Comparison of ENCODE assay signal across 15 cellular contexts in the genomic region with DNA sequence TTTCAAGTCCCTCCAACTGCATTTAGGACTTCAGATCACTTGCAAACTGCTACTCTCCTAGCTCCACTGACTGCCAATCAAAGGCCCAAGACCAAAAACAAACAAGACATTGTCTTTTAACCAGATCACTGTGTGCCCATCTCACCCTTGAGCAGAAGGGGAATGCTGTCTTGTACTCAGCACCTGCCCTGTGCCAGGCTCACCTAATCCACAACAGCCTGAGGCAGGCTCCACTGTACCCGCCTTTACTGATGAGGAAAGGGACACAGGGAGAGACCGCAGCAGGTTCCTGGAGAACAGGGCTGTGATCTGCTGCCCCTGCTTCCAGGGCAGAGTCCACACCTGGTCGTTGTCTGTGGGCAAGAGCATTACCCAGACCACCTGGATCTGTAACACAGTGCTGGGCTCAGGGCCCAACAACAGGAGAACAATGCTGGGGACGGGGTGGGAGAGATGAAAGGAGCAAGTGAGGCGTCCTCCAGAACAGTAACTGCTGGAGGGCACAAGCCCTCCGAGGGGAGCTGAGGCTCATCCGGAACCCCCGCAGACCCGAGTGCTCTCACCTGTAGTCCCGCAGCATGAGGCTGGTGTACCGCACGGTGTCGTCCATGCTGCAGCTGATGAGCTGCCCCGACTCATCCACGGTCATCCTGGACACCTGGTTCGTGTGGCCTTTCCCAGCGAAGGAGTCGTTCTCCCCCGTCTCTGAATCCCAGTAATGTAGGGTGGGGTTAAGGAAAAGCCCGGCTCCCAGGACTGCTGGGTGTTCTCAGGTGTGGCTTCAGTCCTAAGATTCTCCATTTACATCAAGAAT. TPM values are rescaled to one million over a fixed set of nuclear protein-coding genes. Genes with fewer than 3 reads are reported as not detected.
DNase-seq lines count a peak whose midpoint lies in the region; ATAC-seq and TF ChIP-seq lines count a peak whose summit lies in the region.
"Had no signal": no experiment of that assay in that cellular context is flagged by ENCODE, and none has a peak within 500 bp of the region (broad histone marks: within the 10 kb centered on the region; RNA-seq: fewer than 3 reads in every experiment).

No MANE protein-coding gene starts in this region.

- H3K4me1 Mint-ChIP-seq in naive thymus-derived CD8-positive, alpha-beta T cell = peaks cover 2 to 9% (median 5%) of the 10 kb centered on the region in 4 donors
- H3K4me1 Mint-ChIP-seq: GM23338 had no signal

- H3K4me3 ChIP-seq in right atrium auricular region (no peak overlapping the region), tibial artery (no peak overlapping the region), trophoblast cell (ENCODE audit: low read depth, low read length) (no peak overlapping the region), Karpas-422 (ENCODE audit: low read length) (no peak overlapping the region)
- H3K4me3 ChIP-seq: GM23338, prostate gland had no signal

- peak overlapping the region in 8 of 10 donors; percentile 28 to 79 (median 48) for H3K27ac Mint-ChIP-seq in naive thymus-derived CD8-positive, alpha-beta T cell
- H3K27ac Mint-ChIP-seq: GM23338 had no signal

- H3K23ac ChIP-seq in trophoblast cell (ENCODE audit: low read length) = no peak overlapping the region

- H3K4me2 ChIP-seq in trophoblast cell (ENCODE audit: low read length) (no peak overlapping the region), Karpas-422 (ENCODE audit: low read depth, low read length, poor library complexity, severe bottlenecking) (no peak overlapping the region)
- H3K4me2 ChIP-seq: GM23338, KMS-11 had no signal

- H3K18ac ChIP-seq in trophoblast cell (ENCODE audit: low read length) = no peak overlapping the region

- H2AK5ac ChIP-seq in trophoblast cell (ENCODE audit: low read length) = no peak overlapping the region

- H2BK12ac ChIP-seq in trophoblast cell (ENCODE audit: low read length) = no peak overlapping the region

- H3K4ac ChIP-seq in trophoblast cell (ENCODE audit: low read depth, low read length) = no peak overlapping the region

- no peaks in the 10 kb centered on the region for H3K79me1 ChIP-seq in trophoblast cell (ENCODE audit: low read length)

- no peak overlapping the region for H4K91ac ChIP-seq in trophoblast cell (ENCODE audit: low read depth, low read length)

- peaks cover 0 to 97% (median 10%) of the 10 kb centered on the region in 3 donors for H3K36me3 Mint-ChIP-seq in naive thymus-derived CD8-positive, alpha-beta T cell

- H3K9me3 ChIP-seq in right atrium auricular region (no peaks in the 10 kb centered on the region), tibial artery (no peaks in the 10 kb centered on the region), trophoblast cell (ENCODE audit: insufficient read depth, low read depth, low read length) (no peaks in the 10 kb centered on the region), Karpas-422 (ENCODE audit: low read length) (no peaks in the 10 kb centered on the region)
- H3K9me3 ChIP-seq: prostate gland had no signal

- no peak overlapping the region for H2BK120ac ChIP-seq in trophoblast cell (ENCODE audit: insufficient read depth, low read length, poor library complexity)

- H4K20me1 ChIP-seq in Karpas-422 (ENCODE audit: insufficient read depth, low read depth, low read length) = no peaks in the 10 kb centered on the region

- no peak overlapping the region for H4K8ac ChIP-seq in trophoblast cell (ENCODE audit: low read depth, low read length)

- intact Hi-C loops in cardiac septum (cut with DNase I) (no loop called here), tibial artery (cut with DNase I; ENCODE audit: low total_unique reads) (no loop called here)

- ATAC-seq in naive thymus-derived CD8-positive, alpha-beta T cell = no peak
- ATAC-seq: GM23338 had no signal

- WGBS in trophoblast cell (ENCODE audit: extremely low coverage, insufficient coverage, insufficient read length) = no CpG with 5 or more reads among the region's 20 CpGs

- no peak overlapping the region for H3K9ac ChIP-seq in trophoblast cell (ENCODE audit: low read length)
- H3K9ac ChIP-seq in Karpas-422 (ENCODE audit: low read length) = no peak overlapping the region
- H3K9ac ChIP-seq: KMS-11 had no signal

- H3K27ac ChIP-seq in right atrium auricular region (no peak overlapping the region), angular gyrus (ENCODE audit: low read depth, low read length) (peak overlapping the region; percentile 47), tibial artery (no peak overlapping the region), trophoblast cell (ENCODE audit: low read depth, low read length) (no peak overlapping the region), Karpas-422 (ENCODE audit: low read length) (no peak overlapping the region)
- H3K27ac ChIP-seq: KMS-11, prostate gland had no signal

- H3K9me3 Mint-ChIP-seq in naive thymus-derived CD8-positive, alpha-beta T cell = no peaks in the 10 kb centered on the region
- H3K9me3 Mint-ChIP-seq: GM23338 had no signal

- no peak overlapping the region for H3K14ac ChIP-seq in trophoblast cell (ENCODE audit: low read length)

- POLR2A ChIA-PET in naive thymus-derived CD8-positive, alpha-beta T cell (lab: Charles Lee) = interaction anchor here (1.0 to 1.6 kb wide), 2 partner anchors 10 to 14 kb away, joined by 3 read pairs; no protein-coding TSS in a partner anchor

- H3K36me3 ChIP-seq in right atrium auricular region (peaks cover 100% of the 10 kb centered on the region), tibial artery (peaks cover 97 to 100% (median 100%) of the 10 kb centered on the region in 3 donors), trophoblast cell (ENCODE audit: control insufficient read depth in 1 of 2, insufficient read depth in 2 of 2, low read length in 2 of 2) (peaks cover 96 to 99% of the 10 kb centered on the region in 2 experiments), Karpas-422 (ENCODE audit: insufficient read depth, low read length) (peaks cover 21% of the 10 kb centered on the region)

- DNase-seq in cardiac septum (ENCODE audit: low spot score) = peak; percentile 63
- no peak for DNase-seq in right atrium auricular region (ENCODE audit: low spot score)
- DNase-seq in naive thymus-derived CD8-positive, alpha-beta T cell = no peak
- peak; percentile 14 to 51 for DNase-seq in tibial artery
- no peak for DNase-seq in trophoblast cell
- no peak for DNase-seq in CD1c-positive myeloid dendritic cell (ENCODE audit: extremely low spot score)
- no peak for DNase-seq in Karpas-422
- DNase-seq: effector CD4-positive, alpha-beta T cell; NCI-H146; NCI-H526; SHP77 treated with DMSO at 0.1 percent for 48 hours had no signal

- no peak overlapping the region for H2AFZ ChIP-seq in trophoblast cell (ENCODE audit: insufficient read depth, low read length, poor library complexity)
- no peak overlapping the region for H2AFZ ChIP-seq in Karpas-422 (ENCODE audit: low read length)
- H2AFZ ChIP-seq: GM23338 had no signal

- H2BK5ac ChIP-seq in trophoblast cell (ENCODE audit: low read depth, low read length, poor library complexity) = no peak overlapping the region

- H3K4me1 ChIP-seq in right atrium auricular region (peaks cover 0 to 52% of the 10 kb centered on the region in 2 donors), tibial artery (peaks cover 0 to 23% (median 3%) of the 10 kb centered on the region in 4 donors), trophoblast cell (ENCODE audit: control insufficient read depth in 1 of 2, insufficient read depth in 2 of 2, low read length in 2 of 2) (no peaks in the 10 kb centered on the region), Karpas-422 (ENCODE audit: low read length) (no peaks in the 10 kb centered on the region)
- H3K4me1 ChIP-seq: prostate gland had no signal

- no peak overlapping the region for H3K4me3 Mint-ChIP-seq in naive thymus-derived CD8-positive, alpha-beta T cell
- H3K4me3 Mint-ChIP-seq: GM23338 had no signal

- H3K79me2 ChIP-seq in trophoblast cell (ENCODE audit: control insufficient read depth, insufficient read depth, low read length, poor library complexity) (no peaks in the 10 kb centered on the region), Karpas-422 (ENCODE audit: low read length) (no peaks in the 10 kb centered on the region)

- H3K27me3 ChIP-seq in right atrium auricular region (no peaks in the 10 kb centered on the region), tibial artery (no peaks in the 10 kb centered on the region), trophoblast cell (ENCODE audit: insufficient read depth, low read length) (no peaks in the 10 kb centered on the region), Karpas-422 (ENCODE audit: low read length) (no peaks in the 10 kb centered on the region)

- no peak for TF ChIP-seq CTCF in right atrium auricular region (IDR thresholded peaks at IDR 0.05)
- TF ChIP-seq CTCF in tibial artery (IDR thresholded peaks at IDR 0.05) = no peak

- no peaks in the 10 kb centered on the region for H3K27me3 Mint-ChIP-seq in naive thymus-derived CD8-positive, alpha-beta T cell

- no peak overlapping the region for H4K12ac ChIP-seq in trophoblast cell (ENCODE audit: low read depth, low read length)

- no peaks in the 10 kb centered on the region for H3K9me2 ChIP-seq in Karpas-422 (replicated peaks; ENCODE audit: insufficient read depth, low read length)

RNA-seq across cellular contexts. Expression of a gene that starts 33.9 kb away (rescaled TPM):
- total RNA-seq in cardiac septum = 245 TPM
- total RNA-seq in right atrium auricular region = 100 to 1,000 TPM; 109 to 216 TPM
- total RNA-seq in naive thymus-derived CD8-positive, alpha-beta T cell = 100 to 1,000 TPM; 295 to 300 TPM
- polyA plus RNA-seq in naive thymus-derived CD8-positive, alpha-beta T cell = 100 to 1,000 TPM; 304 to 378 (median 322) TPM
- polyA plus RNA-seq in trophoblast cell (2013) = 349 and 360 TPM in 2 replicates
- 67.5 and 116 TPM in 2 replicates for total RNA-seq in Karpas-422 (2014; rRNA removed; shearing (Covaris generic); ENCODE audit: low replicate concordance)

Comparison
In these comparisons a context has a peak if more than half of its experiments do, and no peak if none do; other contexts are left out.
1. DNase-seq: peak in cardiac septum (single experiment) and tibial artery (2 of 2); none in right atrium auricular region (single experiment), naive thymus-derived CD8-positive, alpha-beta T cell (0 of 10), trophoblast cell (0 of 2), CD1c-positive myeloid dendritic cell (single experiment) and Karpas-422 (single experiment).